ENCODE assay signal across 38 cellular contexts in the genomic region with DNA sequence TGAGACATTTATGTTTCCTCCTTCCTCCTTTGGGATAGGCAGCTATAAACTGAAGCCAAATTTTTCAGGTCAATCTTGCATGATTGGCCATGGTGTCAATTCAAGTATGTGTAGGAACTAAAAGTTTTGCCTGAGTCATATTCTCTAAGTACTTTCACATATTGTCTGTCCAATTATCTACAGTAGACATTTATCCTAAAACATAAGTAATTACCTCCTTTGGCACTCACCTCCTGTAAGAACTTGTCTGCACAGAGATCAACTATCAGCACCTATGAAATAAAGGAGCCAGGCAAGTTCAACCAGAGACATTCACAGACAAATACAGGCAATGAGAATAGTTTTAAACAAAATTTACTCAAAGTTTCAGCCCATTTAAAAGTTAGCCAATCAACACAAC.
"Had no signal": no experiment of that assay in that cellular context is flagged by ENCODE, and none has a peak within 500 bp of the region (broad histone marks: within the 10 kb centered on the region; RNA-seq: fewer than 3 reads in every experiment).

No MANE protein-coding gene starts in this region.

- H3K9me3 Mint-ChIP-seq: activated CD4-positive, alpha-beta memory T cell treated with anti-CD3 and anti-CD28 coated beads, Interleukin-2, amount 10 ng/mL, durations not matched to agents 7 days and 5 days; activated CD4-positive, alpha-beta T cell treated with anti-CD3 and anti-CD28 coated beads, Interleukin-2, amount 10 ng/mL, durations not matched to agents 7 days and 5 days; activated naive CD4-positive, alpha-beta T cell treated with anti-CD3 and anti-CD28 coated beads, Interleukin-2, amount 10 ng/mL, durations not matched to agents 7 days and 5 days; activated naive CD4-positive, alpha-beta T cell treated with anti-CD3 and anti-CD28 coated beads, Interleukin-2, amount 50 U/mL, for 24 hours; activated naive CD8-positive, alpha-beta T cell treated with anti-CD3 and anti-CD28 coated beads, Interleukin-2, amount 10 ng/mL, durations not matched to agents 7 days and 5 days; activated naive CD8-positive, alpha-beta T cell treated with anti-CD3 and anti-CD28 coated beads, Interleukin-2, amount 50 U/mL, for 24 hours; activated T-cell treated with anti-CD3 and anti-CD28 coated beads, Interleukin-2, amount 50 U/mL, for 24 hours; activated T-helper 2 cell treated with anti-CD3 and anti-CD28 coated beads, Interferon-gamma antibody, Interleukin-2, Interleukin-4, amounts not matched to agents 10 μg/mL and 5 μg/mL and 100 μg/mL, durations not matched to agents 14 hours and 24 hours and 36 hours; brain; central memory CD8-positive, alpha-beta T cell; T-helper 1 cell treated with Interleukin-12 subunit alpha and Interleukin-12 subunit beta and Interleukin-4 antibody, amounts not matched to agents 30 μg/mL and 1 μg/mL, for 36 hours; T-helper 2 cell treated with Interferon-gamma antibody and Interleukin-4, amounts not matched to agents 5 μg/mL and 100 μg/mL, for 36 hours had no signal

- H3K27me3 ChIP-seq: ascending aorta, cardiac muscle cell had no signal

- H3K27ac Mint-ChIP-seq: activated CD4-positive, alpha-beta memory T cell treated with anti-CD3 and anti-CD28 coated beads, Interleukin-2, amount 10 ng/mL, durations not matched to agents 7 days and 5 days; activated CD4-positive, alpha-beta T cell treated with anti-CD3 and anti-CD28 coated beads for 36 hours; activated CD4-positive, alpha-beta T cell treated with anti-CD3 and anti-CD28 coated beads, Interleukin-2, amount 10 ng/mL, durations not matched to agents 7 days and 5 days; activated CD8-positive, alpha-beta memory T cell treated with anti-CD3 and anti-CD28 coated beads, Interleukin-2, amount 10 ng/mL, durations not matched to agents 7 days and 5 days; activated CD8-positive, alpha-beta T cell treated with anti-CD3 and anti-CD28 coated beads, Interleukin-2, amount 10 ng/mL, durations not matched to agents 7 days and 5 days; activated naive CD4-positive, alpha-beta T cell treated with anti-CD3 and anti-CD28 coated beads, Interleukin-2, amount 10 ng/mL, durations not matched to agents 7 days and 5 days; activated naive CD4-positive, alpha-beta T cell treated with anti-CD3 and anti-CD28 coated beads, Interleukin-2, amount 50 U/mL, for 24 hours; activated naive CD8-positive, alpha-beta T cell; activated naive CD8-positive, alpha-beta T cell treated with anti-CD3 and anti-CD28 coated beads, Interleukin-2, amount 10 ng/mL, durations not matched to agents 7 days and 5 days; activated naive CD8-positive, alpha-beta T cell treated with anti-CD3 and anti-CD28 coated beads, Interleukin-2, amount 50 U/mL, for 24 hours; activated T-cell treated with anti-CD3 and anti-CD28 coated beads, Interleukin-2, amount 50 U/mL, for 24 hours; activated T-helper 2 cell treated with anti-CD3 and anti-CD28 coated beads, Interferon-gamma antibody, Interleukin-2, Interleukin-4, amounts not matched to agents 10 μg/mL and 5 μg/mL and 100 μg/mL, durations not matched to agents 14 hours and 24 hours and 36 hours; brain; T-helper 1 cell treated with Interleukin-12 subunit alpha and Interleukin-12 subunit beta and Interleukin-4 antibody, amounts not matched to agents 30 μg/mL and 1 μg/mL, for 36 hours; T-helper 2 cell treated with Interferon-gamma antibody and Interleukin-4, amounts not matched to agents 5 μg/mL and 100 μg/mL, for 36 hours; WTC11 had no signal

- H3K27me3 Mint-ChIP-seq: activated naive CD4-positive, alpha-beta T cell treated with anti-CD3 and anti-CD28 coated beads, Interleukin-2, amount 10 ng/mL, durations not matched to agents 7 days and 5 days had no signal

- ATAC-seq: activated CD4-positive, alpha-beta T cell treated with anti-CD3 and anti-CD28 coated beads for 36 hours; activated CD4-positive, CD25-positive, alpha-beta regulatory T cell treated with anti-CD3 and anti-CD28 coated beads, Interleukin-2, amount 50 U/mL, for 24 hours; activated CD8-positive, alpha-beta memory T cell treated with anti-CD3 and anti-CD28 coated beads, Interleukin-2, amount 10 ng/mL, durations not matched to agents 7 days and 5 days; activated CD8-positive, alpha-beta T cell treated with anti-CD3 and anti-CD28 coated beads, Interleukin-2, amount 10 ng/mL, durations not matched to agents 7 days and 5 days; activated naive CD8-positive, alpha-beta T cell treated with anti-CD3 and anti-CD28 coated beads, Interleukin-2, amount 50 U/mL, for 24 hours; WTC11 had no signal

- H3K9me3 ChIP-seq: ascending aorta had no signal

- H3K4me3 ChIP-seq: ascending aorta, cardiac muscle cell had no signal

- H3K4me3 Mint-ChIP-seq: activated CD4-positive, alpha-beta memory T cell treated with anti-CD3 and anti-CD28 coated beads, Interleukin-2, amount 10 ng/mL, durations not matched to agents 7 days and 5 days; activated CD4-positive, alpha-beta T cell treated with anti-CD3 and anti-CD28 coated beads for 36 hours; activated CD4-positive, alpha-beta T cell treated with anti-CD3 and anti-CD28 coated beads, Interleukin-2, amount 10 ng/mL, durations not matched to agents 7 days and 5 days; activated CD8-positive, alpha-beta memory T cell treated with anti-CD3 and anti-CD28 coated beads, Interleukin-2, amount 10 ng/mL, durations not matched to agents 7 days and 5 days; activated CD8-positive, alpha-beta T cell treated with anti-CD3 and anti-CD28 coated beads, Interleukin-2, amount 10 ng/mL, durations not matched to agents 7 days and 5 days; activated naive CD4-positive, alpha-beta T cell treated with anti-CD3 and anti-CD28 coated beads, Interleukin-2, amount 10 ng/mL, durations not matched to agents 7 days and 5 days; activated naive CD4-positive, alpha-beta T cell treated with anti-CD3 and anti-CD28 coated beads, Interleukin-2, amount 50 U/mL, for 24 hours; activated naive CD8-positive, alpha-beta T cell; activated naive CD8-positive, alpha-beta T cell treated with anti-CD3 and anti-CD28 coated beads, Interleukin-2, amount 10 ng/mL, durations not matched to agents 7 days and 5 days; activated naive CD8-positive, alpha-beta T cell treated with anti-CD3 and anti-CD28 coated beads, Interleukin-2, amount 50 U/mL, for 24 hours; activated T-cell treated with anti-CD3 and anti-CD28 coated beads, Interleukin-2, amount 50 U/mL, for 24 hours; brain; central memory CD8-positive, alpha-beta T cell; T-helper 1 cell treated with Interleukin-12 subunit alpha and Interleukin-12 subunit beta and Interleukin-4 antibody, amounts not matched to agents 30 μg/mL and 1 μg/mL, for 36 hours; T-helper 2 cell treated with Interferon-gamma antibody and Interleukin-4, amounts not matched to agents 5 μg/mL and 100 μg/mL, for 36 hours; WTC11 had no signal

- H3K4me1 Mint-ChIP-seq: activated CD4-positive, alpha-beta memory T cell treated with anti-CD3 and anti-CD28 coated beads, Interleukin-2, amount 10 ng/mL, durations not matched to agents 7 days and 5 days; activated CD4-positive, alpha-beta T cell treated with anti-CD3 and anti-CD28 coated beads for 36 hours; activated CD4-positive, alpha-beta T cell treated with anti-CD3 and anti-CD28 coated beads, Interleukin-2, amount 10 ng/mL, durations not matched to agents 7 days and 5 days; activated CD8-positive, alpha-beta memory T cell treated with anti-CD3 and anti-CD28 coated beads, Interleukin-2, amount 10 ng/mL, durations not matched to agents 7 days and 5 days; activated naive CD4-positive, alpha-beta T cell treated with anti-CD3 and anti-CD28 coated beads, Interleukin-2, amount 10 ng/mL, durations not matched to agents 7 days and 5 days; activated naive CD4-positive, alpha-beta T cell treated with anti-CD3 and anti-CD28 coated beads, Interleukin-2, amount 50 U/mL, for 24 hours; activated naive CD8-positive, alpha-beta T cell treated with anti-CD3 and anti-CD28 coated beads, Interleukin-2, amount 50 U/mL, for 24 hours; brain; central memory CD8-positive, alpha-beta T cell; WTC11 had no signal

- H3K36me3 ChIP-seq: cardiac muscle cell, WERI-Rb-1 had no signal

- H3K27ac ChIP-seq: ascending aorta, cardiac muscle cell, WERI-Rb-1 had no signal

- H3K36me3 Mint-ChIP-seq: activated CD8-positive, alpha-beta memory T cell treated with anti-CD3 and anti-CD28 coated beads, Interleukin-2, amount 10 ng/mL, durations not matched to agents 7 days and 5 days; activated naive CD4-positive, alpha-beta T cell treated with anti-CD3 and anti-CD28 coated beads, Interleukin-2, amount 10 ng/mL, durations not matched to agents 7 days and 5 days; activated naive CD8-positive, alpha-beta T cell treated with anti-CD3 and anti-CD28 coated beads, Interleukin-2, amount 10 ng/mL, durations not matched to agents 7 days and 5 days; brain; WTC11 had no signal

- H3K4me1 ChIP-seq: ascending aorta had no signal

- DNase-seq: activated CD4-positive, alpha-beta memory T cell treated with anti-CD3 and anti-CD28 coated beads, Interleukin-2, amount 10 ng/mL, durations not matched to agents 7 days and 5 days; activated CD4-positive, alpha-beta T cell treated with anti-CD3 and anti-CD28 coated beads for 1 hour; activated CD4-positive, alpha-beta T cell treated with anti-CD3 and anti-CD28 coated beads for 36 hours; activated CD4-positive, alpha-beta T cell treated with anti-CD3 and anti-CD28 coated beads for 48 hours; activated CD4-positive, alpha-beta T cell treated with anti-CD3 and anti-CD28 coated beads, Interleukin-2, amount 10 ng/mL, durations not matched to agents 7 days and 5 days; activated CD4-positive, alpha-beta T cell treated with anti-CD3 and anti-CD28 coated beads, Interleukin-2, amount 50 U/mL, for 48 hours; activated CD4-positive, CD25-positive, alpha-beta regulatory T cell; activated CD8-positive, alpha-beta memory T cell treated with anti-CD3 and anti-CD28 coated beads for 24 hours; activated CD8-positive, alpha-beta memory T cell treated with anti-CD3 and anti-CD28 coated beads, Interleukin-2, amount 10 ng/mL, durations not matched to agents 7 days and 5 days; activated CD8-positive, alpha-beta memory T cell treated with anti-CD3 and anti-CD28 coated beads, Interleukin-2, amount 50 U/mL, for 48 hours; activated CD8-positive, alpha-beta T cell treated with anti-CD3 and anti-CD28 coated beads, Interleukin-2, amount 10 ng/mL, durations not matched to agents 7 days and 5 days; activated effector memory CD4-positive, alpha-beta T cell treated with Interleukin-2 at 50 U/mL for 16 hours; activated gamma-delta T cell; activated naive CD4-positive, alpha-beta T cell treated with anti-CD3 and anti-CD28 coated beads, Interleukin-2, amount 10 ng/mL, durations not matched to agents 7 days and 5 days; activated naive CD4-positive, alpha-beta T cell treated with Interleukin-2 at 50 U/mL for 16 hours; activated naive CD8-positive, alpha-beta T cell treated with anti-CD3 and anti-CD28 coated beads, Interleukin-2, amount 10 ng/mL, durations not matched to agents 7 days and 5 days; activated naive CD8-positive, alpha-beta T cell treated with anti-CD3 and anti-CD28 coated beads, Interleukin-2, amount 50 U/mL, for 24 hours; activated T-cell treated with anti-CD3 and anti-CD28 coated beads, Interleukin-2, amount 50 U/mL, for 24 hours; activated T-cell treated with anti-CD3 and anti-CD28 coated beads, Interleukin-2, amount 50 U/mL, for 48 hours; amygdala; anterior cingulate cortex; caudate nucleus; cerebellar nuclear complex; T-helper 1 cell; T-helper 2 cell; T-helper 9 cell; WERI-Rb-1 had no signal
